In the genomic region with DNA sequence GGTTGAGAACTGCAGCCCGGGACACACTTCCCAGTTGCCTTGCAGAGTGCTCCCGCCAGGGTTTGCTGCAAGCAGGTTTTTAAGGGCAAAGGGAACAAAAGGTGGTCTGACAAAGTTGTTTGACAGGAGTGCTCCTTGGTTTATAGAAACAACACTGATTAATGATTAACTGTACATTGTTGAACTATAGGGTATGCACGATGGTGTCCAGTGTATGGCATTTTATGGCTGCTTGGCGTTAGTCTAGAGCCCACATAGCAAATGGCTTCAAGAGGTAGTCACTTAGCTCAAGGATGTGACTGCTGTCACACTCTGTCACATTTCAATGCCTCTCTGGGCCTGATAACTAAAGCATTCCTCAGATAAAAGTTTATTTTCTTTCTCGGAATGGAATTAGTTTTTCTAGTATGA, we compare ENCODE assay signal across 1 cellular context.
TF ChIP-seq lines count a peak whose summit lies in the region.

No MANE protein-coding gene starts in this region.

TF ChIP-seq in HepG2, 621 proteins besides CTCF, POLR2A, EP300 and RAD21 (continued from another document):
- TF ChIP-seq, protein P1, sequence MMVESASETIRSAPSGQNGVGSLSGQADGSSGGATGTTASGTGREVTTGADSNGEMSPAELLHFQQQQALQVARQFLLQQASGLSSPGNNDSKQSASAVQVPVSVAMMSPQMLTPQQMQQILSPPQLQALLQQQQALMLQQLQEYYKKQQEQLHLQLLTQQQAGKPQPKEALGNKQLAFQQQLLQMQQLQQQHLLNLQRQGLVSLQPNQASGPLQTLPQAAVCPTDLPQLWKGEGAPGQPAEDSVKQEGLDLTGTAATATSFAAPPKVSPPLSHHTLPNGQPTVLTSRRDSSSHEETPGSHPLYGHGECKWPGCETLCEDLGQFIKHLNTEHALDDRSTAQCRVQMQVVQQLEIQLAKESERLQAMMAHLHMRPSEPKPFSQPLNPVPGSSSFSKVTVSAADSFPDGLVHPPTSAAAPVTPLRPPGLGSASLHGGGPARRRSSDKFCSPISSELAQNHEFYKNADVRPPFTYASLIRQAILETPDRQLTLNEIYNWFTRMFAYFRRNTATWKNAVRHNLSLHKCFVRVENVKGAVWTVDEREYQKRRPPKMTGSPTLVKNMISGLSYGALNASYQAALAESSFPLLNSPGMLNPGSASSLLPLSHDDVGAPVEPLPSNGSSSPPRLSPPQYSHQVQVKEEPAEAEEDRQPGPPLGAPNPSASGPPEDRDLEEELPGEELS (CRISPR knock-in tag; IDR thresholded peaks at IDR 0.05) = peak; percentile 39; the same call in 1 of the 2 replicates
- TF ChIP-seq ETV6 (CRISPR knock-in tag; conservative IDR thresholded peaks at IDR 0.05) (no peak), ZNF263 (CRISPR knock-in tag; IDR thresholded peaks at IDR 0.05) (peak; percentile 99), BRCA1 (CRISPR knock-in tag; IDR thresholded peaks at IDR 0.05) (no peak), FOXP1 (IDR thresholded peaks at IDR 0.05) (no peak), FOXP1 (CRISPR knock-in tag; IDR thresholded peaks at IDR 0.05) (peak; percentile 17; the same call in 1 of the 2 replicates)
